In the genomic region with DNA sequence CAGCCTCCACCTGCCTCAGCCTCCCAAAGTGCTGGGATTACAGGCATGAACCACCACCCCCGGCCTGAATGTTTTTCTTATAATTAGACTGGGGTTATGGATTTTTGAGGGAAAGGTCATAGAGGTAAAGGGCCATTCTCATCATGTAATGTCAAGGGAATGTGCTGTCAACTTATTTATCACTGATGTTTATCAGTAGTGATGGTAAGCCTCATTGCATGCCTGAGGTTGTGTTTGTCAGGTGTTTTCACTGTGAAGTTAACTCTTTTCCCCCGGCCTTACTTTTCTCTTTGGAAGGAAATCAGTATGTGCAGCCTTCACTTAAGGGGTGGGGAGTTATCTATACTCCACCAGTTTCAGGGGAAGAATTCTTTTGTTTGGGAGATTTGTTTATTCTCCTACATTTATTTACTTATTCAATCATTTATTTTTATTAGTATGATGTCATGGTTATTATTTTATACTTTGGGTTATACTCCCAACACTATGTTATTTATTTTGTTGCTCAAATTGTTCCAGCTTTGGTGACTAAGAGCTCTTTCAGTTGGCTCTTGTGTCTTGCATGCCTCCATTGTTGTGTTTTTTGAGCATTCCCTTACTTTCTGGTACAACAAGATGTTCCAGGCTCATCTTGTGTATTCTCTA, we compare ENCODE assay signal across 13 cellular contexts. TPM values are rescaled to one million over a fixed set of nuclear protein-coding genes. Genes with fewer than 3 reads are reported as not detected.
DNase-seq lines count a peak whose midpoint lies in the region; ATAC-seq and TF ChIP-seq lines count a peak whose summit lies in the region.
"Had no signal": no experiment of that assay in that cellular context is flagged by ENCODE, and none has a peak within 500 bp of the region (broad histone marks: within the 10 kb centered on the region; RNA-seq: fewer than 3 reads in every experiment).

No MANE protein-coding gene starts in this region.

- H3K4me3 ChIP-seq in CD4-positive, CD25-positive, alpha-beta regulatory T cell (ENCODE audit: low read depth, low read length), result no peak overlapping the region
- no peak overlapping the region for H3K4me3 ChIP-seq in HEK293 (ENCODE audit: low read depth, low read length)
- H3K4me3 ChIP-seq in osteoblast (ENCODE audit: insufficient read depth, low read length), result no peak overlapping the region
- H3K4me3 ChIP-seq: K562, MG63 had no signal

- no peak for ATAC-seq in CD4-positive, CD25-positive, alpha-beta regulatory T cell (ENCODE audit: low read depth in 2 of 2)
- ATAC-seq in activated naive CD8-positive, alpha-beta T cell treated with anti-CD3 and anti-CD28 coated beads, Interleukin-2, amount 50 U/mL, for 24 hours, result no peak
- ATAC-seq in HG02798 (IDR thresholded peaks at IDR 0.05; ENCODE audit: poor library complexity, unreplicated experiment), result no peak
- ATAC-seq: K562 had no signal

- H3K4me1 Mint-ChIP-seq in CD4-positive, CD25-positive, alpha-beta regulatory T cell, result peaks cover 19 to 41% (median 28%) of the 10 kb centered on the region in 4 donors
- peaks cover 38% of the 10 kb centered on the region for H3K4me1 Mint-ChIP-seq in activated naive CD8-positive, alpha-beta T cell treated with anti-CD3 and anti-CD28 coated beads, Interleukin-2, amount 50 U/mL, for 24 hours

- no peaks in the 10 kb centered on the region for H3K36me3 Mint-ChIP-seq in CD4-positive, CD25-positive, alpha-beta regulatory T cell
- H3K36me3 Mint-ChIP-seq in activated naive CD8-positive, alpha-beta T cell treated with anti-CD3 and anti-CD28 coated beads, Interleukin-2, amount 50 U/mL, for 24 hours (ENCODE audit: low read depth), result no peaks in the 10 kb centered on the region

- H3K36me3 ChIP-seq in CD4-positive, CD25-positive, alpha-beta regulatory T cell (ENCODE audit: control insufficient read depth, insufficient read depth, low read length), result no peaks in the 10 kb centered on the region
- H3K36me3 ChIP-seq in HEK293 (ENCODE audit: control insufficient read depth in 2 of 2, insufficient read depth in 1 of 2, low read length in 2 of 2) (no peaks in the 10 kb centered on the region), osteoblast (ENCODE audit: insufficient read depth, low read length) (no peaks in the 10 kb centered on the region)

- POLR2A ChIA-PET in HEK293 (lab: Yijun Ruan, JAX), result interaction anchor here (0.7 kb wide), 1 partner anchor 57 kb away, joined by 3 read pairs; no protein-coding TSS in a partner anchor

- peaks cover 20% of the 10 kb centered on the region for H3K4me1 ChIP-seq in CD4-positive, CD25-positive, alpha-beta regulatory T cell (ENCODE audit: control insufficient read depth, insufficient read depth, low read length, poor library complexity, severe bottlenecking)
- H3K4me1 ChIP-seq in HEK293 (ENCODE audit: control insufficient read depth, insufficient read depth, low read length), result no peaks in the 10 kb centered on the region; the same call in 1 of the 2 replicates
- H3K4me1 ChIP-seq in osteoblast (ENCODE audit: insufficient read depth, low read length), result peaks cover 9% of the 10 kb centered on the region

- no peak overlapping the region for H2AFZ ChIP-seq in osteoblast (ENCODE audit: low read length)

- H3K27ac Mint-ChIP-seq in CD4-positive, CD25-positive, alpha-beta regulatory T cell, result peak overlapping the region in 2 of 3 donors; percentile 2 to 12
- peak overlapping the region; percentile 67 for H3K27ac Mint-ChIP-seq in activated naive CD8-positive, alpha-beta T cell treated with anti-CD3 and anti-CD28 coated beads, Interleukin-2, amount 50 U/mL, for 24 hours

- no peak for TF ChIP-seq CTCF in HEK293 (tag by site-specific recombination; IDR thresholded peaks at IDR 0.05)
- TF ChIP-seq CTCF in osteoblast (IDR thresholded peaks at IDR 0.05; ENCODE audit: extremely low read depth, low read depth, low read length), result no peak

- H3K9me3 Mint-ChIP-seq in CD4-positive, CD25-positive, alpha-beta regulatory T cell, result no peaks in the 10 kb centered on the region
- no peaks in the 10 kb centered on the region for H3K9me3 Mint-ChIP-seq in activated naive CD8-positive, alpha-beta T cell treated with anti-CD3 and anti-CD28 coated beads, Interleukin-2, amount 50 U/mL, for 24 hours

- H3K9me3 ChIP-seq in CD4-positive, CD25-positive, alpha-beta regulatory T cell (ENCODE audit: control insufficient read depth in 2 of 2, low read length in 2 of 2), result no peaks in the 10 kb centered on the region
- H3K9me3 ChIP-seq in HEK293 (ENCODE audit: control insufficient read depth, insufficient read depth, low read depth, low read length) (no peaks in the 10 kb centered on the region), osteoblast (ENCODE audit: low read depth, low read length) (no peaks in the 10 kb centered on the region)
- H3K9me3 ChIP-seq: MG63 had no signal

- no peaks in the 10 kb centered on the region for H3K27me3 Mint-ChIP-seq in CD4-positive, CD25-positive, alpha-beta regulatory T cell
- H3K27me3 Mint-ChIP-seq in activated naive CD8-positive, alpha-beta T cell treated with anti-CD3 and anti-CD28 coated beads, Interleukin-2, amount 50 U/mL, for 24 hours, result no peaks in the 10 kb centered on the region

- H3K27me3 ChIP-seq in CD4-positive, CD25-positive, alpha-beta regulatory T cell (ENCODE audit: control insufficient read depth, insufficient read depth, low read length), result no peaks in the 10 kb centered on the region
- no peaks in the 10 kb centered on the region for H3K27me3 ChIP-seq in osteoblast (ENCODE audit: insufficient read depth, low read length)
- H3K27me3 ChIP-seq: MG63 had no signal

- no peak overlapping the region for H3K4me2 ChIP-seq in osteoblast (ENCODE audit: insufficient read depth, low read length)

- no peak for DNase-seq in CD4-positive, CD25-positive, alpha-beta regulatory T cell
- no peak for DNase-seq in activated naive CD8-positive, alpha-beta T cell treated with anti-CD3 and anti-CD28 coated beads, Interleukin-2, amount 50 U/mL, for 24 hours
- DNase-seq in osteoblast (ENCODE audit: insufficient read length, low spot score, missing footprints) (peak; percentile 26), epidermal melanocyte (ENCODE audit: insufficient read length, low spot score) (no peak)
- DNase-seq in effector CD4-positive, alpha-beta T cell, result no peak
- DNase-seq: NCI-H1105 treated with DMSO at 0.1 percent for 48 hours, NCI-H187, NCI-H446 had no signal

- CTCF ChIA-PET in HEK293 (lab: Yijun Ruan, JAX), result interaction anchor here (0.6 to 1.5 kb wide), 2 partner anchors 18 to 37 kb away, joined by 5 to 10 read pairs; no protein-coding TSS in a partner anchor

- no peak overlapping the region for H3K27ac ChIP-seq in CD4-positive, CD25-positive, alpha-beta regulatory T cell (ENCODE audit: insufficient read depth, low read length, poor library complexity, severe bottlenecking)
- H3K27ac ChIP-seq in HEK293 (ENCODE audit: extremely low read depth, low read depth, low read length) (no peak overlapping the region), osteoblast (ENCODE audit: low read depth, low read length) (no peak overlapping the region)
- H3K27ac ChIP-seq: HL-60 had no signal

- H4K20me1 ChIP-seq in osteoblast (ENCODE audit: insufficient read depth, low read length), result peaks cover 7% of the 10 kb centered on the region

- peaks cover 21% of the 10 kb centered on the region for H3K79me2 ChIP-seq in osteoblast (ENCODE audit: insufficient read depth, low read length)

- peak overlapping the region in 2 of 4 donors; percentile 56 to 58 for H3K4me3 Mint-ChIP-seq in CD4-positive, CD25-positive, alpha-beta regulatory T cell
- peak overlapping the region; percentile 15 for H3K4me3 Mint-ChIP-seq in activated naive CD8-positive, alpha-beta T cell treated with anti-CD3 and anti-CD28 coated beads, Interleukin-2, amount 50 U/mL, for 24 hours

TF ChIP-seq in HEK293, 187 proteins besides CTCF, POLR2A, EP300 and RAD21:
- TF ChIP-seq ATF2 (tag by site-specific recombination; IDR thresholded peaks at IDR 0.05; ENCODE audit: low read depth), result peak; percentile 78
- TF ChIP-seq ZNF239 (tag by site-specific recombination; IDR thresholded peaks at IDR 0.05), result no peak

RNA-seq across cellular contexts. Expression of gene SLC17A5, which starts 2.8 kb away (rescaled TPM):
- total RNA-seq in CD4-positive, CD25-positive, alpha-beta regulatory T cell, result 7.4 TPM
- 1 to 10 TPM; 6.0 to 9.2 (median 7.5) TPM for polyA plus RNA-seq in CD4-positive, CD25-positive, alpha-beta regulatory T cell
- 38.3 and 38.7 TPM in 2 replicates for total RNA-seq in osteoblast

RNA-seq across cellular contexts. Expression of gene CD109, which starts 39.4 kb away (rescaled TPM):
- 1.3 TPM for total RNA-seq in CD4-positive, CD25-positive, alpha-beta regulatory T cell
- polyA plus RNA-seq in CD4-positive, CD25-positive, alpha-beta regulatory T cell, result under 1 TPM; 0.02 to 0.32 (median 0.06) TPM
- 85.5 and 93.4 TPM in 2 replicates for total RNA-seq in osteoblast

Comparison
In these comparisons a context has a peak if more than half of its experiments do, and no peak if none do; other contexts are left out.
1. RNA of gene CD109, which starts 39.4 kb away (total RNA-seq): 85.5 to 93.4 TPM in osteoblast; 1.3 TPM in CD4-positive, CD25-positive, alpha-beta regulatory T cell (single experiment); every median in the first group is over 10 times any median in the second.